In the genomic region with DNA sequence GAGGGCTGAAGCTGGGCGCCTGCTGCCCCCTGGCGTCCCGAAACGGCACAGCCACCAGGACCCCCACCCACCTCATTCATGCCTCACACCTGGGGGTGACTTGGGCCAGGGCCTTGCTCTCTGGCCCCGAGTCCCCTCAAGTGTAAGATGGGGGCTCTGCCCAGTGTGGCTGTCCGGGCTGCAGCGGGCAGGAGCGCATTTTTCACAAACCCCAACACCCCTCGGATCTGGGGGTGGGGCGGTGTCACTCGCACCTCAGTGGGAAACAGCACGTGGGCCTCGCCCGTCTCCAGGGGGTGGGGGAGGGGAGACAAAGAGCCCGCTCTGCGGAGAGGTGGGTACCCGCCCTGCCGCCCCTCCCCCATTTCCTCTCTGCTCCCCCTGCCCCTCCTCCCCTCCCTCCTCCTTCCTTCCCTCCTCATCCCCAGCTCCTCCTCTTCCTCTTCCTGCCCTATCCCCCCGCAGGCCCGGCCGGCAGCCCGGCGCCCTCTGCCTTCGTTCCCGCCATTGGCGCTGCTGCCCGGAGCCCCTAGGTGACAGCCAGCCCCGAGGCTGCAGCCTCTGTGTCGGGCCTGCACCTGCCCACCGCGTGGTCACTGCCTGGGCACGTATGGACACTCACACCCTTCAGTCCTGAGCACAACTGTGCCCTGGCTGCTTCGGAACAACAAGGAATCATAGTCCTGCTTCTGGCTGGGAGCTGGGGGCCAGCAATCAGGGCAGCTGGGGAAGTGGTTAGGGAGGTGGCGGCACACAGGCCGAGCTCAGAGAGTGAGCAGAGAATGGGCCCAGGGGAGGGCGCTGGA, we compare ENCODE assay signal across 7 cellular contexts. TPM values are rescaled to one million over a fixed set of nuclear protein-coding genes. Genes with fewer than 3 reads are reported as not detected.
DNase-seq lines count a peak whose midpoint lies in the region; ATAC-seq and TF ChIP-seq lines count a peak whose summit lies in the region.

No MANE protein-coding gene starts in this region.

- peaks cover 11% of the 10 kb centered on the region for H3K4me1 Mint-ChIP-seq in WTC11

- peak overlapping the region; percentile 68 for H3K4me3 Mint-ChIP-seq in WTC11

- ATAC-seq in GM18502 (IDR thresholded peaks at IDR 0.05; ENCODE audit: poor library complexity, unreplicated experiment) (peak; percentile 60), WTC11 (peak; percentile 67), HG03520 (IDR thresholded peaks at IDR 0.05; ENCODE audit: unreplicated experiment) (no peak)

- CTCF ChIA-PET in WTC11 (lab: Charles Lee): interaction anchor here (0.6 to 12.8 kb wide), 62 partner anchors 9 to 1632 kb away, joined by 3 to 369 read pairs (median 5); partner anchors contain the start of genes CARS1, KCNQ1, PHLDA2 and TSSC4

- no peaks in the 10 kb centered on the region for H3K36me3 Mint-ChIP-seq in WTC11

- peak overlapping the region; percentile 56 for H3K4me3 ChIP-seq in choroid plexus epithelial cell (ENCODE audit: low read depth, low read length)

- TF ChIP-seq CTCF in WTC11 (IDR thresholded peaks at IDR 0.05) (peak; percentile 93), choroid plexus epithelial cell (conservative IDR thresholded peaks at IDR 0.05; ENCODE audit: low read depth, low read length) (peak; percentile 92)

- H3K27me3 Mint-ChIP-seq in WTC11 (ENCODE audit: low read depth): peaks cover 56% of the 10 kb centered on the region

- H3K27ac Mint-ChIP-seq in WTC11: 0 out of 2 replicates have a peak overlapping the region, but pooled peaks have one; percentile 23

- POLR2A ChIA-PET in WTC11 (lab: Charles Lee): interaction anchor here (1.0 to 2.0 kb wide), 4 partner anchors 10 to 359 kb away, joined by 3 to 13 read pairs (median 10); partner anchors contain the start of gene PHLDA2

- DNase-seq in NCI-H1417 treated with DMSO at 0.1 percent for 48 hours (lab: John Stamatoyannopoulos, UW) (peak; percentile 21), WTC11 (ENCODE audit: low spot score) (peak; percentile 84), choroid plexus epithelial cell (ENCODE audit: low read depth) (peak; percentile 53), left kidney (ENCODE audit: low read depth, low spot score) (peak; percentile 91)
- DNase-seq in stimulated activated CD4-positive, alpha-beta T cell treated with anti-CD3 and anti-CD28 coated beads, Interleukin-4, amount 100 ng/mL, for 48 hours (ENCODE audit: low read depth in 2 of 2): peak; percentile 57 to 60

- peaks cover 6% of the 10 kb centered on the region; the same call in 1 of the 2 replicates for H3K9me3 Mint-ChIP-seq in WTC11

TF ChIP-seq in WTC11, 78 proteins besides CTCF, POLR2A, EP300 and RAD21 (continues in another document):
- TF ChIP-seq ZNF416 (CRISPR knock-in tag; IDR thresholded peaks at IDR 0.05) (no peak), E2F5 (CRISPR knock-in tag; IDR thresholded peaks at IDR 0.05) (peak; percentile 78; the same call in 1 of the 2 replicates), ETV6 (CRISPR knock-in tag; IDR thresholded peaks at IDR 0.05) (peak; percentile 86), ZNF138 (CRISPR knock-in tag; conservative IDR thresholded peaks at IDR 0.05) (peak; percentile 84), MYBL2 (CRISPR knock-in tag; IDR thresholded peaks at IDR 0.05) (no peak; the same call in 1 of the 2 replicates), CREB1 (CRISPR knock-in tag; IDR thresholded peaks at IDR 0.05) (0 out of 2 replicates have a peak, but pooled peaks have one; percentile 12), MXD4 (CRISPR knock-in tag; IDR thresholded peaks at IDR 0.05; ENCODE audit: borderline replicate concordance) (no peak), ARID4B (CRISPR knock-in tag; IDR thresholded peaks at IDR 0.05; ENCODE audit: borderline replicate concordance) (0 out of 2 replicates have a peak, but pooled peaks have one; percentile 19), ZBTB21 (CRISPR knock-in tag; IDR thresholded peaks at IDR 0.05; ENCODE audit: borderline replicate concordance) (0 out of 2 replicates have a peak, but pooled peaks have one; percentile 54), GRHL2 (CRISPR knock-in tag; IDR thresholded peaks at IDR 0.05; ENCODE audit: insufficient replicate concordance, severe bottlenecking) (no peak), ELF4 (CRISPR knock-in tag; IDR thresholded peaks at IDR 0.05; ENCODE audit: low read depth) (no peak), NR2C2 (CRISPR knock-in tag; IDR thresholded peaks at IDR 0.05) (no peak; the same call in 1 of the 2 replicates), ZNF396 (CRISPR knock-in tag; IDR thresholded peaks at IDR 0.05; ENCODE audit: borderline replicate concordance) (no peak)
- TF ChIP-seq, protein P1, sequence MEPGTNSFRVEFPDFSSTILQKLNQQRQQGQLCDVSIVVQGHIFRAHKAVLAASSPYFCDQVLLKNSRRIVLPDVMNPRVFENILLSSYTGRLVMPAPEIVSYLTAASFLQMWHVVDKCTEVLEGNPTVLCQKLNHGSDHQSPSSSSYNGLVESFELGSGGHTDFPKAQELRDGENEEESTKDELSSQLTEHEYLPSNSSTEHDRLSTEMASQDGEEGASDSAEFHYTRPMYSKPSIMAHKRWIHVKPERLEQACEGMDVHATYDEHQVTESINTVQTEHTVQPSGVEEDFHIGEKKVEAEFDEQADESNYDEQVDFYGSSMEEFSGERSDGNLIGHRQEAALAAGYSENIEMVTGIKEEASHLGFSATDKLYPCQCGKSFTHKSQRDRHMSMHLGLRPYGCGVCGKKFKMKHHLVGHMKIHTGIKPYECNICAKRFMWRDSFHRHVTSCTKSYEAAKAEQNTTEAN (CRISPR knock-in tag; IDR thresholded peaks at IDR 0.05): peak; percentile 84
- TF ChIP-seq, protein P2, sequence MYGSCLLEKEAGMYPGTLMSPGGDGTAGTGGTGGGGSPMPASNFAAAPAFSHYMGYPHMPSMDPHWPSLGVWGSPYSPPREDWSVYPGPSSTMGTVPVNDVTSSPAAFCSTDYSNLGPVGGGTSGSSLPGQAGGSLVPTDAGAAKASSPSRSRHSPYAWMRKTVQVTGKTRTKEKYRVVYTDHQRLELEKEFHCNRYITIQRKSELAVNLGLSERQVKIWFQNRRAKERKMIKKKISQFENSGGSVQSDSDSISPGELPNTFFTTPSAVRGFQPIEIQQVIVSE (CRISPR knock-in tag; IDR thresholded peaks at IDR 0.05; ENCODE audit: borderline replicate concordance): no peak
- TF ChIP-seq, protein P3, sequence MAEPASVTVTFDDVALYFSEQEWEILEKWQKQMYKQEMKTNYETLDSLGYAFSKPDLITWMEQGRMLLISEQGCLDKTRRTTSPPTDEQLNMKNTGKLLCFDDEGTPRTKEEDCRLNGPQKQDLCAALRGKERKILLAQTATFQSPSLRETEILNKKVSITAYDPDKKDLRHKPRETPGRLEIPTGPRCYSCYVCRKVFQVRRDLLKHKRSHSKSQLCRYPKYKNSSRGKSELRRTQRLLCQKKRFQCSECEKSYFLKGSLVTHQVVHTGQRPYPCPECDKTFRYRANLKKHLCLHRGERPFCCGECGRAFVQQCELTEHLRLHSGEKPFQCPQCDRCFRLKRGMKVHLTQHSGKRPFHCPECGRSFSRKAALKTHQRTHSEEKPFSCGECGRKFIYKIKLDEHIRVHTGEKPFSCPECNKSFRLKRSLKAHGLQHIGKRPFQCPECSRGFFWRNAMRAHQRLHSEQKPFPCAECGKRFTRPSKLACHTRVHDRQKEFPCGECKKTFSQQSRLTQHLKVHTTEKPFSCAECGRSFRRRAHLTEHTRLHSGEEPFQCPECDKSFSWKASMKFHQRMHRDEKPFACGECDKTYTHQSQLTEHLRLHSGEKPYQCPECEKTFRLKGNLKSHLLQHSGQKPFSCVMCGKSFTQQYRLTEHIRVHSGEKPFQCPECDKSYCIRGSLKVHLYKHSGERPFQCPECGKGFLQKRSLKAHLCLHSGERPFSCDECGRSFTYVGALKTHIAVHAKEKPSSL (CRISPR knock-in tag; conservative IDR thresholded peaks at IDR 0.05): no peak

RNA-seq across cellular contexts. Expression of gene CDKN1C, which starts 6.8 kb away (rescaled TPM):
- 25.0 to 35.0 TPM (median 32.4 TPM) in 3 replicates for total RNA-seq in WTC11 (2021)

RNA-seq across cellular contexts. Expression of gene PHLDA2, which starts 36.8 kb away (rescaled TPM):
- total RNA-seq in WTC11 (2021): 9.4 to 11.0 TPM (median 9.6 TPM) in 3 replicates

Comparison
In these comparisons a context has a peak if more than half of its experiments do, and no peak if none do; other contexts are left out.
1. DNase-seq: peak in every context shown above with its lines; median percentile 91 in left kidney; 84 in WTC11; 58 in stimulated activated CD4-positive, alpha-beta T cell treated with anti-CD3 and anti-CD28 coated beads, Interleukin-4, amount 100 ng/mL, for 48 hours; 53 in choroid plexus epithelial cell; 21 in NCI-H1417 treated with DMSO at 0.1 percent for 48 hours.